In the genomic region with DNA sequence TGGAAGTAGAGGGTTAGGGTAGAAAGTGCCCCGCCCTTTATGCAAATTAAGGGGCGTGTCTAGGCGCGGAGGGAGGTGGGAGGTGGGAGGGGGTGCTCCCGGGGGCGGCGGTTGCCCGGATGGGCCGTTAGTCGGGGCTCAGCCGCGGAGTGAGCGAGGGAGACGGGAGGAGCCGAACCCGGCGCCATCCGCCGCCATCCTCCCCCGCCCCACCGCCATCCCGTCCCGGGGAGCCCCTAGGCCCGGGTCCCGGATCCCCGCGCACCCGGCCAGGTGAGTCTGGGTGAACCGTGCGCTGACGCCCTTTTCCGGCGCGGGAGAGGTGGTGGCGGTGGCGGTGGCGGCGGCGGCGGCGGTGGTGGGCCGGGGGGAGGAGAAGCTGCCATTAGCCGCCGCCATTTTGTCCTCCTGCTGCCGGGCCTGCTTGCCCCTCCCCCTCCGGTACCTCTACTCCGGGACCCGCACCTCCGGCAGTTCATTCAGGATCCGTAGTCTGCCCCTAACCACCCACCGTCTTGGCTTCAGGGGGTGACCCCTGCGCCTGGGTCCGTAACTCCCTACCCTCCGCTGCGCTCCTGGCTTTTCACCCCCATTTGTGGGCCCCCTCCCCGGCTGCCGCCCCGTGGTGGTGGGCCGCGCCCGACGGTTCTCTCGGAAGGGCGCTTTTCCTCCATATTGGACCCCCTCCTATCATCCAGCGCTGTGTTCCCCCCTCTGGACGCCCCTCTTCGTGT, we compare ENCODE assay signal across 1 cellular context.
TF ChIP-seq lines count a peak whose summit lies in the region.

A gene (plus strand): TSS at position 130 of the 734 bp plus-strand sequence. CDS start 2,075 bp downstream, outside the sequence.

TF ChIP-seq in HepG2, 621 proteins besides CTCF, POLR2A, EP300 and RAD21 (continued from another document and continues in another):
- TF ChIP-seq, protein P1, sequence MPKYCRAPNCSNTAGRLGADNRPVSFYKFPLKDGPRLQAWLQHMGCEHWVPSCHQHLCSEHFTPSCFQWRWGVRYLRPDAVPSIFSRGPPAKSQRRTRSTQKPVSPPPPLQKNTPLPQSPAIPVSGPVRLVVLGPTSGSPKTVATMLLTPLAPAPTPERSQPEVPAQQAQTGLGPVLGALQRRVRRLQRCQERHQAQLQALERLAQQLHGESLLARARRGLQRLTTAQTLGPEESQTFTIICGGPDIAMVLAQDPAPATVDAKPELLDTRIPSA (CRISPR knock-in tag; IDR thresholded peaks at IDR 0.05; ENCODE audit: borderline replicate concordance) = peak; percentile 55; the same call in 1 of the 2 replicates
- TF ChIP-seq EHMT2 (IDR thresholded peaks at IDR 0.05; ENCODE audit: borderline replicate concordance, low read depth, low read length) (no peak), KMT2A (CRISPR knock-in tag; IDR thresholded peaks at IDR 0.05) (peak; percentile 88), ZNF841 (CRISPR knock-in tag; IDR thresholded peaks at IDR 0.05; ENCODE audit: borderline replicate concordance) (0 out of 2 replicates have a peak, but pooled peaks have one; percentile 34), ZNF224 (CRISPR knock-in tag; IDR thresholded peaks at IDR 0.05) (0 out of 2 replicates have a peak, but pooled peaks have one; percentile 1), ZNF460 (CRISPR knock-in tag; IDR thresholded peaks at IDR 0.05; ENCODE audit: borderline replicate concordance) (0 out of 2 replicates have a peak, but pooled peaks have one; percentile 26), ZNF143 (CRISPR knock-in tag; IDR thresholded peaks at IDR 0.05) (no peak), ZNF24 (IDR thresholded peaks at IDR 0.05) (peak; percentile 44; the same call in 1 of the 2 replicates), ZNF564 (CRISPR knock-in tag; IDR thresholded peaks at IDR 0.05) (peak; percentile 53; the same call in 1 of the 2 replicates), NFYC (CRISPR knock-in tag; IDR thresholded peaks at IDR 0.05) (no peak), TBX3 (IDR thresholded peaks at IDR 0.05; ENCODE audit: borderline replicate concordance) (peak; percentile 56; the same call in 1 of the 2 replicates), FOSL1 (CRISPR knock-in tag; IDR thresholded peaks at IDR 0.05; ENCODE audit: borderline replicate concordance) (no peak), SRY (CRISPR knock-in tag; IDR thresholded peaks at IDR 0.05) (peak; percentile 90), SRSF4 (IDR thresholded peaks at IDR 0.05; ENCODE audit: low read depth, low read length, poor library complexity, severe bottlenecking) (no peak), ZNF746 (CRISPR knock-in tag; IDR thresholded peaks at IDR 0.05) (peak; percentile 86), ZNF724P (CRISPR knock-in tag; IDR thresholded peaks at IDR 0.05; ENCODE audit: borderline replicate concordance) (no peak), SMAD9 (CRISPR knock-in tag; IDR thresholded peaks at IDR 0.05) (no peak), ZNF160 (CRISPR knock-in tag; IDR thresholded peaks at IDR 0.05) (peak; percentile 74; the same call in 1 of the 2 replicates), HMG20B (CRISPR knock-in tag; conservative IDR thresholded peaks at IDR 0.05) (0 out of 2 replicates have a peak, but pooled peaks have one; percentile 48), DMAP1 (CRISPR knock-in tag; IDR thresholded peaks at IDR 0.05) (peak; percentile 88), ZNF33B (CRISPR knock-in tag; IDR thresholded peaks at IDR 0.05) (peak; percentile 70; the same call in 1 of the 2 replicates), ZZZ3 (CRISPR knock-in tag; IDR thresholded peaks at IDR 0.05; ENCODE audit: borderline replicate concordance) (no peak), ESRRA (CRISPR knock-in tag; IDR thresholded peaks at IDR 0.05; ENCODE audit: low read depth) (peak; percentile 22; the same call in 1 of the 2 replicates), ZNF775 (CRISPR knock-in tag; IDR thresholded peaks at IDR 0.05; ENCODE audit: borderline replicate concordance) (no peak; the same call in 1 of the 2 replicates), ARNT2 (CRISPR knock-in tag; IDR thresholded peaks at IDR 0.05; ENCODE audit: low read depth) (peak; percentile 41)
- TF ChIP-seq, protein P2, sequence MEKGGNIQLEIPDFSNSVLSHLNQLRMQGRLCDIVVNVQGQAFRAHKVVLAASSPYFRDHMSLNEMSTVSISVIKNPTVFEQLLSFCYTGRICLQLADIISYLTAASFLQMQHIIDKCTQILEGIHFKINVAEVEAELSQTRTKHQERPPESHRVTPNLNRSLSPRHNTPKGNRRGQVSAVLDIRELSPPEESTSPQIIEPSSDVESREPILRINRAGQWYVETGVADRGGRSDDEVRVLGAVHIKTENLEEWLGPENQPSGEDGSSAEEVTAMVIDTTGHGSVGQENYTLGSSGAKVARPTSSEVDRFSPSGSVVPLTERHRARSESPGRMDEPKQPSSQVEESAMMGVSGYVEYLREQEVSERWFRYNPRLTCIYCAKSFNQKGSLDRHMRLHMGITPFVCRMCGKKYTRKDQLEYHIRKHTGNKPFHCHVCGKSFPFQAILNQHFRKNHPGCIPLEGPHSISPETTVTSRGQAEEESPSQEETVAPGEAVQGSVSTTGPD (CRISPR knock-in tag; IDR thresholded peaks at IDR 0.05) = 0 out of 2 replicates have a peak, but pooled peaks have one; percentile 69
- TF ChIP-seq, protein P3, sequence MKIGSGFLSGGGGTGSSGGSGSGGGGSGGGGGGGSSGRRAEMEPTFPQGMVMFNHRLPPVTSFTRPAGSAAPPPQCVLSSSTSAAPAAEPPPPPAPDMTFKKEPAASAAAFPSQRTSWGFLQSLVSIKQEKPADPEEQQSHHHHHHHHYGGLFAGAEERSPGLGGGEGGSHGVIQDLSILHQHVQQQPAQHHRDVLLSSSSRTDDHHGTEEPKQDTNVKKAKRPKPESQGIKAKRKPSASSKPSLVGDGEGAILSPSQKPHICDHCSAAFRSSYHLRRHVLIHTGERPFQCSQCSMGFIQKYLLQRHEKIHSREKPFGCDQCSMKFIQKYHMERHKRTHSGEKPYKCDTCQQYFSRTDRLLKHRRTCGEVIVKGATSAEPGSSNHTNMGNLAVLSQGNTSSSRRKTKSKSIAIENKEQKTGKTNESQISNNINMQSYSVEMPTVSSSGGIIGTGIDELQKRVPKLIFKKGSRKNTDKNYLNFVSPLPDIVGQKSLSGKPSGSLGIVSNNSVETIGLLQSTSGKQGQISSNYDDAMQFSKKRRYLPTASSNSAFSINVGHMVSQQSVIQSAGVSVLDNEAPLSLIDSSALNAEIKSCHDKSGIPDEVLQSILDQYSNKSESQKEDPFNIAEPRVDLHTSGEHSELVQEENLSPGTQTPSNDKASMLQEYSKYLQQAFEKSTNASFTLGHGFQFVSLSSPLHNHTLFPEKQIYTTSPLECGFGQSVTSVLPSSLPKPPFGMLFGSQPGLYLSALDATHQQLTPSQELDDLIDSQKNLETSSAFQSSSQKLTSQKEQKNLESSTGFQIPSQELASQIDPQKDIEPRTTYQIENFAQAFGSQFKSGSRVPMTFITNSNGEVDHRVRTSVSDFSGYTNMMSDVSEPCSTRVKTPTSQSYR (CRISPR knock-in tag; IDR thresholded peaks at IDR 0.05; ENCODE audit: borderline replicate concordance) = peak; percentile 95
- TF ChIP-seq, protein P4, sequence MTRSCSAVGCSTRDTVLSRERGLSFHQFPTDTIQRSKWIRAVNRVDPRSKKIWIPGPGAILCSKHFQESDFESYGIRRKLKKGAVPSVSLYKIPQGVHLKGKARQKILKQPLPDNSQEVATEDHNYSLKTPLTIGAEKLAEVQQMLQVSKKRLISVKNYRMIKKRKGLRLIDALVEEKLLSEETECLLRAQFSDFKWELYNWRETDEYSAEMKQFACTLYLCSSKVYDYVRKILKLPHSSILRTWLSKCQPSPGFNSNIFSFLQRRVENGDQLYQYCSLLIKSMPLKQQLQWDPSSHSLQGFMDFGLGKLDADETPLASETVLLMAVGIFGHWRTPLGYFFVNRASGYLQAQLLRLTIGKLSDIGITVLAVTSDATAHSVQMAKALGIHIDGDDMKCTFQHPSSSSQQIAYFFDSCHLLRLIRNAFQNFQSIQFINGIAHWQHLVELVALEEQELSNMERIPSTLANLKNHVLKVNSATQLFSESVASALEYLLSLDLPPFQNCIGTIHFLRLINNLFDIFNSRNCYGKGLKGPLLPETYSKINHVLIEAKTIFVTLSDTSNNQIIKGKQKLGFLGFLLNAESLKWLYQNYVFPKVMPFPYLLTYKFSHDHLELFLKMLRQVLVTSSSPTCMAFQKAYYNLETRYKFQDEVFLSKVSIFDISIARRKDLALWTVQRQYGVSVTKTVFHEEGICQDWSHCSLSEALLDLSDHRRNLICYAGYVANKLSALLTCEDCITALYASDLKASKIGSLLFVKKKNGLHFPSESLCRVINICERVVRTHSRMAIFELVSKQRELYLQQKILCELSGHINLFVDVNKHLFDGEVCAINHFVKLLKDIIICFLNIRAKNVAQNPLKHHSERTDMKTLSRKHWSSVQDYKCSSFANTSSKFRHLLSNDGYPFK (CRISPR knock-in tag; IDR thresholded peaks at IDR 0.05; ENCODE audit: borderline replicate concordance) = peak; percentile 96
- TF ChIP-seq, protein P5, sequence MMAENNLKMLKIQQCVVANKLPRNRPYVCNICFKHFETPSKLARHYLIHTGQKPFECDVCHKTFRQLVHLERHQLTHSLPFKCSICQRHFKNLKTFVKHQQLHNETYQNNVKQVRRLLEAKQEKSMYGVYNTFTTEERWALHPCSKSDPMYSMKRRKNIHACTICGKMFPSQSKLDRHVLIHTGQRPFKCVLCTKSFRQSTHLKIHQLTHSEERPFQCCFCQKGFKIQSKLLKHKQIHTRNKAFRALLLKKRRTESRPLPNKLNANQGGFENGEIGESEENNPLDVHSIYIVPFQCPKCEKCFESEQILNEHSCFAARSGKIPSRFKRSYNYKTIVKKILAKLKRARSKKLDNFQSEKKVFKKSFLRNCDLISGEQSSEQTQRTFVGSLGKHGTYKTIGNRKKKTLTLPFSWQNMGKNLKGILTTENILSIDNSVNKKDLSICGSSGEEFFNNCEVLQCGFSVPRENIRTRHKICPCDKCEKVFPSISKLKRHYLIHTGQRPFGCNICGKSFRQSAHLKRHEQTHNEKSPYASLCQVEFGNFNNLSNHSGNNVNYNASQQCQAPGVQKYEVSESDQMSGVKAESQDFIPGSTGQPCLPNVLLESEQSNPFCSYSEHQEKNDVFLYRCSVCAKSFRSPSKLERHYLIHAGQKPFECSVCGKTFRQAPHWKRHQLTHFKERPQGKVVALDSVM (CRISPR knock-in tag; IDR thresholded peaks at IDR 0.05) = no peak; the same call in 1 of the 2 replicates
- TF ChIP-seq, protein P6, sequence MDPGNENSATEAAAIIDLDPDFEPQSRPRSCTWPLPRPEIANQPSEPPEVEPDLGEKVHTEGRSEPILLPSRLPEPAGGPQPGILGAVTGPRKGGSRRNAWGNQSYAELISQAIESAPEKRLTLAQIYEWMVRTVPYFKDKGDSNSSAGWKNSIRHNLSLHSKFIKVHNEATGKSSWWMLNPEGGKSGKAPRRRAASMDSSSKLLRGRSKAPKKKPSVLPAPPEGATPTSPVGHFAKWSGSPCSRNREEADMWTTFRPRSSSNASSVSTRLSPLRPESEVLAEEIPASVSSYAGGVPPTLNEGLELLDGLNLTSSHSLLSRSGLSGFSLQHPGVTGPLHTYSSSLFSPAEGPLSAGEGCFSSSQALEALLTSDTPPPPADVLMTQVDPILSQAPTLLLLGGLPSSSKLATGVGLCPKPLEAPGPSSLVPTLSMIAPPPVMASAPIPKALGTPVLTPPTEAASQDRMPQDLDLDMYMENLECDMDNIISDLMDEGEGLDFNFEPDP (CRISPR knock-in tag; conservative IDR thresholded peaks at IDR 0.05) = no peak
- TF ChIP-seq, protein P7, sequence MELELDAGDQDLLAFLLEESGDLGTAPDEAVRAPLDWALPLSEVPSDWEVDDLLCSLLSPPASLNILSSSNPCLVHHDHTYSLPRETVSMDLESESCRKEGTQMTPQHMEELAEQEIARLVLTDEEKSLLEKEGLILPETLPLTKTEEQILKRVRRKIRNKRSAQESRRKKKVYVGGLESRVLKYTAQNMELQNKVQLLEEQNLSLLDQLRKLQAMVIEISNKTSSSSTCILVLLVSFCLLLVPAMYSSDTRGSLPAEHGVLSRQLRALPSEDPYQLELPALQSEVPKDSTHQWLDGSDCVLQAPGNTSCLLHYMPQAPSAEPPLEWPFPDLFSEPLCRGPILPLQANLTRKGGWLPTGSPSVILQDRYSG (CRISPR knock-in tag; IDR thresholded peaks at IDR 0.05) = no peak; the same call in 1 of the 2 replicates
- TF ChIP-seq, protein P8, sequence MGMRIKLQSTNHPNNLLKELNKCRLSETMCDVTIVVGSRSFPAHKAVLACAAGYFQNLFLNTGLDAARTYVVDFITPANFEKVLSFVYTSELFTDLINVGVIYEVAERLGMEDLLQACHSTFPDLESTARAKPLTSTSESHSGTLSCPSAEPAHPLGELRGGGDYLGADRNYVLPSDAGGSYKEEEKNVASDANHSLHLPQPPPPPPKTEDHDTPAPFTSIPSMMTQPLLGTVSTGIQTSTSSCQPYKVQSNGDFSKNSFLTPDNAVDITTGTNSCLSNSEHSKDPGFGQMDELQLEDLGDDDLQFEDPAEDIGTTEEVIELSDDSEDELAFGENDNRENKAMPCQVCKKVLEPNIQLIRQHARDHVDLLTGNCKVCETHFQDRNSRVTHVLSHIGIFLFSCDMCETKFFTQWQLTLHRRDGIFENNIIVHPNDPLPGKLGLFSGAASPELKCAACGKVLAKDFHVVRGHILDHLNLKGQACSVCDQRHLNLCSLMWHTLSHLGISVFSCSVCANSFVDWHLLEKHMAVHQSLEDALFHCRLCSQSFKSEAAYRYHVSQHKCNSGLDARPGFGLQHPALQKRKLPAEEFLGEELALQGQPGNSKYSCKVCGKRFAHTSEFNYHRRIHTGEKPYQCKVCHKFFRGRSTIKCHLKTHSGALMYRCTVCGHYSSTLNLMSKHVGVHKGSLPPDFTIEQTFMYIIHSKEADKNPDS (CRISPR knock-in tag; IDR thresholded peaks at IDR 0.05) = peak; percentile 66; the same call in 1 of the 2 replicates
- TF ChIP-seq, protein P9, sequence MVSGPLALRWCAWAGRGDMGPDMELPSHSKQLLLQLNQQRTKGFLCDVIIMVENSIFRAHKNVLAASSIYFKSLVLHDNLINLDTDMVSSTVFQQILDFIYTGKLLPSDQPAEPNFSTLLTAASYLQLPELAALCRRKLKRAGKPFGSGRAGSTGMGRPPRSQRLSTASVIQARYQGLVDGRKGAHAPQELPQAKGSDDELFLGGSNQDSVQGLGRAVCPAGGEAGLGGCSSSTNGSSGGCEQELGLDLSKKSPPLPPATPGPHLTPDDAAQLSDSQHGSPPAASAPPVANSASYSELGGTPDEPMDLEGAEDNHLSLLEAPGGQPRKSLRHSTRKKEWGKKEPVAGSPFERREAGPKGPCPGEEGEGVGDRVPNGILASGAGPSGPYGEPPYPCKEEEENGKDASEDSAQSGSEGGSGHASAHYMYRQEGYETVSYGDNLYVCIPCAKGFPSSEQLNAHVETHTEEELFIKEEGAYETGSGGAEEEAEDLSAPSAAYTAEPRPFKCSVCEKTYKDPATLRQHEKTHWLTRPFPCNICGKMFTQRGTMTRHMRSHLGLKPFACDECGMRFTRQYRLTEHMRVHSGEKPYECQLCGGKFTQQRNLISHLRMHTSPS (CRISPR knock-in tag; IDR thresholded peaks at IDR 0.05; ENCODE audit: low read depth) = no peak
- TF ChIP-seq, protein P10, sequence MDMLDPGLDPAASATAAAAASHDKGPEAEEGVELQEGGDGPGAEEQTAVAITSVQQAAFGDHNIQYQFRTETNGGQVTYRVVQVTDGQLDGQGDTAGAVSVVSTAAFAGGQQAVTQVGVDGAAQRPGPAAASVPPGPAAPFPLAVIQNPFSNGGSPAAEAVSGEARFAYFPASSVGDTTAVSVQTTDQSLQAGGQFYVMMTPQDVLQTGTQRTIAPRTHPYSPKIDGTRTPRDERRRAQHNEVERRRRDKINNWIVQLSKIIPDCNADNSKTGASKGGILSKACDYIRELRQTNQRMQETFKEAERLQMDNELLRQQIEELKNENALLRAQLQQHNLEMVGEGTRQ (IDR thresholded peaks at IDR 0.05; ENCODE audit: low read depth, low read length) = no peak
- TF ChIP-seq, protein P10 (CRISPR knock-in tag; IDR thresholded peaks at IDR 0.05; ENCODE audit: borderline replicate concordance) = no peak
